In the genomic region with DNA sequence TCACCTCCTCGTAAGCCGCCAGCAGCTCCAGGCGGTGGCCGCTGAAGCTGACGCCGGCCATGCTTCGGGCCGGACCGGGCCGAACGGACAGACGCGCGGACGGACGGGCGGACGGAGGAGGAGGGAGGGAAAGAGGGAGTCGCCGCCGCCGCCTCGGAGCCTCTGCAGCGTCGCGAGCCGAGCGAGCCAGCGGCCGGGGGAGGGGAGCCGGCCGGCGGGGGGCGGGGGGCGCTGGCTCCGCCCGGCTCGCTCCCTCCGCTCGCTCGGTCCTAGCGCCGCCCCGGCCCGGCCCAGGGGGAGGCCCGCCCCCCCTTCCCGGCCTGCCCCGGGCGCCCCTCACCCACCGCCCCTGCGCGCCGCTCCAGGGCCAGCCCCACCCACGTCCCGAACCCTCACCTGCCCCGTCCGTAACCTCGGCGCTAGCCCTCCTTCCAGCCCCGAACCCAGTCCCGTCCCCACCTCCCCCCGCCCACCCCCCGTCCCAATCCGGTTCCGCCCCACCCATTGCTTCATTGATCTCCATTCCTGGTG, we compare ENCODE assay signal across 8 cellular contexts. TPM values are rescaled to one million over a fixed set of nuclear protein-coding genes. Genes with fewer than 3 reads are reported as not detected.
DNase-seq lines count a peak whose midpoint lies in the region; ATAC-seq and TF ChIP-seq lines count a peak whose summit lies in the region.

A gene (minus strand): TSS at position 174 of the 531 bp plus-strand sequence. CDS start 113 bp downstream, at position 61.

- H4K20me1 ChIP-seq in fibroblast of lung (ENCODE audit: control insufficient read depth, extremely low read depth, insufficient read depth, low read length) = no peaks in the 10 kb centered on the region

- H3K4me1 Mint-ChIP-seq in T-helper 2 cell treated with Interferon-gamma antibody and Interleukin-4, amounts not matched to agents 5 μg/mL and 100 μg/mL, for 36 hours (ENCODE audit: low read depth) = peaks cover 26% of the 10 kb centered on the region
- H3K4me1 Mint-ChIP-seq in naive thymus-derived CD8-positive, alpha-beta T cell = peaks cover 36 to 76% (median 62%) of the 10 kb centered on the region in 4 donors

- no peaks in the 10 kb centered on the region for H3K27me3 ChIP-seq in HUES64 (ENCODE audit: insufficient read depth, low read length)
- H3K27me3 ChIP-seq in fibroblast of lung (ENCODE audit: control insufficient read depth, insufficient read depth, low read length) = no peaks in the 10 kb centered on the region

- H3K27ac ChIP-seq in HUES64 (ENCODE audit: low read depth, low read length) (peak within 1 kb of the TSS; percentile 94), fibroblast of lung (ENCODE audit: insufficient read depth, low read length) (peak within 1 kb of the TSS; percentile 82)

- H3K36me3 Mint-ChIP-seq in T-helper 2 cell treated with Interferon-gamma antibody and Interleukin-4, amounts not matched to agents 5 μg/mL and 100 μg/mL, for 36 hours (ENCODE audit: low read depth) = peaks cover 3% of the 10 kb centered on the region
- H3K36me3 Mint-ChIP-seq in naive thymus-derived CD8-positive, alpha-beta T cell = peaks cover 0 to 4% (median 2%) of the 10 kb centered on the region in 3 donors

- ATAC-seq in naive thymus-derived CD8-positive, alpha-beta T cell = peak; percentile 28 to 31
- ATAC-seq in GM18909 (IDR thresholded peaks at IDR 0.05; ENCODE audit: poor library complexity, unreplicated experiment) (no peak), HG02763 (IDR thresholded peaks at IDR 0.05; ENCODE audit: unreplicated experiment) (no peak)

- no peaks in the 10 kb centered on the region for H3K9me3 Mint-ChIP-seq in T-helper 2 cell treated with Interferon-gamma antibody and Interleukin-4, amounts not matched to agents 5 μg/mL and 100 μg/mL, for 36 hours
- no peaks in the 10 kb centered on the region for H3K9me3 Mint-ChIP-seq in naive thymus-derived CD8-positive, alpha-beta T cell

- peak within 1 kb of the TSS; percentile 97 for H3K4me2 ChIP-seq in fibroblast of lung (ENCODE audit: extremely low read depth, insufficient read depth, low read length)

- under 1% methylated on average over 52 of the region's 65 CpGs for WGBS in HUES64

- POLR2A ChIA-PET in naive thymus-derived CD8-positive, alpha-beta T cell (lab: Charles Lee) = interaction anchor here (0.7 to 5.9 kb wide), 7 partner anchors 10 to 70 kb away, joined by 3 to 58 read pairs (median 14); a partner anchor contains a TSS

- peaks cover 40% of the 10 kb centered on the region for H3K79me2 ChIP-seq in fibroblast of lung (ENCODE audit: control insufficient read depth, insufficient read depth, low read length)

- peak within 1 kb of the TSS; percentile 62 for H3K27ac Mint-ChIP-seq in T-helper 2 cell treated with Interferon-gamma antibody and Interleukin-4, amounts not matched to agents 5 μg/mL and 100 μg/mL, for 36 hours
- H3K27ac Mint-ChIP-seq in naive thymus-derived CD8-positive, alpha-beta T cell = peak within 1 kb of the TSS; percentile 77 to 94 (median 88)

- H3K4me1 ChIP-seq in HUES64 (ENCODE audit: insufficient read depth, low read length) (peaks cover 40% of the 10 kb centered on the region), fibroblast of lung (ENCODE audit: control insufficient read depth, extremely low read depth, insufficient read depth, low read length) (peaks cover 44% of the 10 kb centered on the region)

- no peak for DNase-seq in T-helper 2 cell treated with Interferon-gamma antibody and Interleukin-4, amounts not matched to agents 5 μg/mL and 100 μg/mL, for 36 hours (ENCODE audit: low spot score)
- DNase-seq in T-helper 2 cell (no peak), fibroblast of lung (ENCODE audit: low read depth in 2 of 2) (peak in 1 of 2 donors; percentile 61)
- peak in 2 of 10 donors; percentile 26 to 42 for DNase-seq in naive thymus-derived CD8-positive, alpha-beta T cell

- peak within 1 kb of the TSS; percentile 83 for H3K4me3 Mint-ChIP-seq in T-helper 2 cell treated with Interferon-gamma antibody and Interleukin-4, amounts not matched to agents 5 μg/mL and 100 μg/mL, for 36 hours
- peak within 1 kb of the TSS; percentile 78 to 92 (median 86) for H3K4me3 Mint-ChIP-seq in naive thymus-derived CD8-positive, alpha-beta T cell

- TF ChIP-seq CTCF in WI38 (IDR thresholded peaks at IDR 0.05; ENCODE audit: low read depth, low read length) (no peak), fibroblast of lung (conservative IDR thresholded peaks at IDR 0.05 in 1 of 2, IDR thresholded peaks at IDR 0.05 in 1 of 2; ENCODE audit: low read depth in 1 of 2, low read length in 2 of 2) (no peak)

- H3K9ac ChIP-seq in HUES64 (ENCODE audit: low read depth, low read length) (peak within 1 kb of the TSS; percentile 98), fibroblast of lung (ENCODE audit: insufficient read depth, low read length) (peak within 1 kb of the TSS; percentile 80)

- H2AFZ ChIP-seq in fibroblast of lung (ENCODE audit: low read length) = no peak within 1 kb of the TSS

- H3K9me3 ChIP-seq in HUES64 (ENCODE audit: insufficient read depth, low read depth, low read length) (no peaks in the 10 kb centered on the region), fibroblast of lung (ENCODE audit: control insufficient read depth, insufficient read depth, low read depth, low read length) (no peaks in the 10 kb centered on the region)

- H3K4me3 ChIP-seq in HUES64 (ENCODE audit: low read length) (peak within 1 kb of the TSS; percentile 98), WI38 (ENCODE audit: low read depth, low read length) (peak within 1 kb of the TSS; percentile 80), fibroblast of lung (replicated peaks in 1 of 4; ENCODE audit: control extremely low read depth in 1 of 4, insufficient read depth in 1 of 4, low read depth in 3 of 4, low read length in 4 of 4) (peak within 1 kb of the TSS; percentile 75 to 84 (median 82))

- peaks cover 9% of the 10 kb centered on the region for H3K27me3 Mint-ChIP-seq in T-helper 2 cell treated with Interferon-gamma antibody and Interleukin-4, amounts not matched to agents 5 μg/mL and 100 μg/mL, for 36 hours (ENCODE audit: low read depth)
- H3K27me3 Mint-ChIP-seq in naive thymus-derived CD8-positive, alpha-beta T cell = no peaks in the 10 kb centered on the region

- H3K36me3 ChIP-seq in HUES64 (ENCODE audit: insufficient read depth, low read length) (peaks cover 34% of the 10 kb centered on the region), fibroblast of lung (ENCODE audit: control insufficient read depth, insufficient read depth, low read length) (peaks cover 13% of the 10 kb centered on the region)

RNA-seq across cellular contexts. Expression of the gene that starts here (rescaled TPM):
- polyA plus RNA-seq in HUES64 (2013, experiment 1 of 2) = 252 TPM
- 228 TPM for polyA plus RNA-seq in HUES64 (2013, experiment 2 of 2)
- 96.4 and 102 TPM in 2 replicates for total RNA-seq in fibroblast of lung
- polyA plus RNA-seq in fibroblast of lung = 138 and 181 TPM in 2 replicates
- 168 and 193 TPM in 2 replicates for polyA plus RNA-seq in fibroblast of lung (2012)
- polyA minus RNA-seq in fibroblast of lung (ENCODE audit: low replicate concordance) = 167 and 256 TPM in 2 replicates
- total RNA-seq in naive thymus-derived CD8-positive, alpha-beta T cell = 10 to 100 TPM; 57.0 to 62.9 TPM
- polyA plus RNA-seq in naive thymus-derived CD8-positive, alpha-beta T cell = 10 to 100 TPM; 20.5 to 25.3 (median 21.8) TPM

Comparison
In these comparisons a context has a peak if more than half of its experiments do, and no peak if none do; other contexts are left out.
1. ATAC-seq: peak in naive thymus-derived CD8-positive, alpha-beta T cell (2 of 2); none in GM18909 (single experiment) and HG02763 (single experiment).
2. Peak in every context shown above with its lines, with median percentiles within 50 percentile points of each other: H3K4me3 ChIP-seq.